Comparison of ENCODE assay signal across 11 cellular contexts in genomic region chr7:2873146-2873545, GRCh38. TPM values are rescaled to one million over a fixed set of nuclear protein-coding genes. Genes with fewer than 3 reads are reported as not detected.
DNase-seq lines count a peak whose midpoint lies in the region; TF ChIP-seq lines count a peak whose summit lies in the region.
"Had no signal": no experiment of that assay in that cellular context is flagged by ENCODE, and none has a peak within 500 bp of the region (broad histone marks: within the 10 kb centered on the region; RNA-seq: fewer than 3 reads in every experiment).

No MANE protein-coding gene starts in this region.

- CTCF ChIA-PET in PC-9 (lab: Charles Lee): interaction anchor here (0.7 kb wide), 1 partner anchor 84 kb away, joined by 3 read pairs; no protein-coding TSS in a partner anchor

- no peak overlapping the region for H3K4me3 ChIP-seq in PC-9

- no peaks in the 10 kb centered on the region for H4K20me1 ChIP-seq in PC-9 (ENCODE audit: insufficient read depth)

- H3K27ac ChIP-seq in PC-9: peak overlapping the region; percentile 97

- no peaks in the 10 kb centered on the region for H3K9me3 Mint-ChIP-seq in endothelial cell (ENCODE audit: unreplicated experiment)
- H3K9me3 Mint-ChIP-seq: natural killer cell treated with Interleukin-12 subunit alpha and Interleukin-12 subunit beta and Interleukin-15 and Interleukin-18, amount 100 ng/mL, for 72 hours had no signal

- no peaks in the 10 kb centered on the region for H3K9me3 ChIP-seq in PC-9 (ENCODE audit: insufficient read depth, low read depth)

- peaks cover 17% of the 10 kb centered on the region for H3K4me1 ChIP-seq in PC-9 (replicated peaks; ENCODE audit: insufficient read depth)

- no TSS peak for BruUV-seq in PC-9 (replicated peaks; lab: Mats Ljungman, UMichigan)

- no peaks in the 10 kb centered on the region for H3K79me2 ChIP-seq in PC-9 (ENCODE audit: low read depth)

- H3K4me1 Mint-ChIP-seq in endothelial cell (ENCODE audit: unreplicated experiment): peaks cover 27% of the 10 kb centered on the region

- peak; percentile 26 for DNase-seq in A172 (ENCODE audit: low spot score)
- DNase-seq in DMS53 treated with DMSO at 0.1 percent for 48 hours (lab: John Stamatoyannopoulos, UW; ENCODE audit: unreplicated experiment): peak; percentile 6
- DNase-seq in PC-9: peak in 1 of 2 experiments; percentile 57
- no peak for DNase-seq in endothelial cell (ENCODE audit: low spot score)
- DNase-seq in NCI-H446 (lab: John Stamatoyannopoulos, UW): no peak
- no peak for DNase-seq in HPDE6-E6E7 (ENCODE audit: extremely low spot score)
- no peak for DNase-seq in NCI-H1105 (lab: John Stamatoyannopoulos, UW)
- no peak for DNase-seq in epidermal melanocyte (ENCODE audit: insufficient read length, low spot score)
- DNase-seq: activated CD4-positive, alpha-beta T cell treated with anti-CD3 and anti-CD28 coated beads, Interleukin-2, amount 50 U/mL, for 4 hours; NCI-H2107 had no signal

- H3F3A ChIP-seq in PC-9 (ENCODE audit: insufficient read depth, low read depth): peaks cover 34% of the 10 kb centered on the region

- peak overlapping the region; percentile 80 for H3K27ac Mint-ChIP-seq in endothelial cell (ENCODE audit: unreplicated experiment)

- H3K4me2 ChIP-seq in PC-9: peak overlapping the region; percentile 42

- intact Hi-C loops in PC-9 (cut with micrococcal nuclease; ENCODE audit: unreplicated experiment): loop anchor here (5.0 kb wide), 1 partner anchor 1759 kb away; no protein-coding TSS in a partner anchor

- no peak overlapping the region for H3K4me3 Mint-ChIP-seq in endothelial cell (ENCODE audit: unreplicated experiment)

- POLR2A ChIA-PET in PC-9 (lab: Charles Lee; ENCODE audit: unreplicated experiment): interaction anchor here (0.7 kb wide), 1 partner anchor 264 kb away, joined by 4 read pairs; no protein-coding TSS in a partner anchor

- H3K36me3 ChIP-seq in PC-9 (ENCODE audit: low read depth): no peaks in the 10 kb centered on the region

- H3K9me2 ChIP-seq in PC-9 (ENCODE audit: insufficient read depth): no peaks in the 10 kb centered on the region

- no peak overlapping the region for H2AFZ ChIP-seq in PC-9

- peaks cover 5% of the 10 kb centered on the region for H3K27me3 Mint-ChIP-seq in endothelial cell (ENCODE audit: unreplicated experiment)

- no peak for TF ChIP-seq CTCF in PC-9 (conservative IDR thresholded peaks at IDR 0.05)
- TF ChIP-seq CTCF in endothelial cell (IDR thresholded peaks at IDR 0.05; ENCODE audit: unreplicated experiment): no peak

- no peaks in the 10 kb centered on the region for H3K27me3 ChIP-seq in PC-9 (ENCODE audit: insufficient read depth, low read depth)

- no peaks in the 10 kb centered on the region for H3K36me3 Mint-ChIP-seq in endothelial cell (ENCODE audit: low read depth, unreplicated experiment)
- H3K36me3 Mint-ChIP-seq: natural killer cell treated with Interleukin-12 subunit alpha and Interleukin-12 subunit beta and Interleukin-15 and Interleukin-18, amount 100 ng/mL, for 72 hours had no signal

RNA-seq across cellular contexts. Expression of gene GNA12, which starts 29.0 kb away (rescaled TPM):
- total RNA-seq in A172 (2014; rRNA removed; shearing (Covaris generic)): 16.4 and 22.4 TPM in 2 replicates
- total RNA-seq in PC-9 (2021) (50.8 and 51.7 TPM in 2 replicates), endothelial cell (ENCODE audit: unreplicated experiment) (105 TPM)

Comparison
In these comparisons a context has a peak if more than half of its experiments do, and no peak if none do; other contexts are left out.
1. DNase-seq: peak in A172 (single experiment) and DMS53 treated with DMSO at 0.1 percent for 48 hours (single experiment); none in endothelial cell (single experiment), NCI-H446 (0 of 2), HPDE6-E6E7 (single experiment), NCI-H1105 (single experiment) and epidermal melanocyte (single experiment).